Comparison of ENCODE assay signal across 1 cellular context in the genomic region with DNA sequence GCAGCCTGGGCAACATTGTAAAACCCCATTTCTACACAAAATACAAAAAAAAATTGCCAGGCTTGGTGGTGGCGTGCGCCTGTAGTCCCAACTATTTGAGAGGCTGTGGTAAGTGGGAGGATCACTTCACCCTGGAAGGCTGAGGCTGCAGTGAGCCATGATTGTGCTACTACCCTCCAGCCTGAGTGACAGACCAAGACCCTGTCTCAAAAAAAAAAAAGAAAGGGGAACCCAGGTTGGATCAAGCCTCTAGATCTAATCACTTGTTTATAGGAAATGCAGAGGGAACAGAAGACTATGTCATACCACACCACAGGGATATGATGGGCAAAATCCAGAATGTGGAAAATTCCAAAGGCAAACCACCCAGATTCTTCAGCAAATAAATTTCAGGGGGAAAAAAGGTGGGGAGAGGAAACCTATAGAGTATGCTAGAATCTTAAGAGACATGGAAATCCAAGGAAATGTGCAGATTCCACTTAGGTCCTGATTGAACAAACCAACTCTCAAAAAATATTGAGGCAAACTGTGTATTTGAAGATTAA.
TF ChIP-seq lines count a peak whose summit lies in the region.

No MANE protein-coding gene starts in this region.

TF ChIP-seq in HCT116, 20 proteins besides CTCF, POLR2A, EP300 and RAD21:
- TF ChIP-seq, protein P1, sequence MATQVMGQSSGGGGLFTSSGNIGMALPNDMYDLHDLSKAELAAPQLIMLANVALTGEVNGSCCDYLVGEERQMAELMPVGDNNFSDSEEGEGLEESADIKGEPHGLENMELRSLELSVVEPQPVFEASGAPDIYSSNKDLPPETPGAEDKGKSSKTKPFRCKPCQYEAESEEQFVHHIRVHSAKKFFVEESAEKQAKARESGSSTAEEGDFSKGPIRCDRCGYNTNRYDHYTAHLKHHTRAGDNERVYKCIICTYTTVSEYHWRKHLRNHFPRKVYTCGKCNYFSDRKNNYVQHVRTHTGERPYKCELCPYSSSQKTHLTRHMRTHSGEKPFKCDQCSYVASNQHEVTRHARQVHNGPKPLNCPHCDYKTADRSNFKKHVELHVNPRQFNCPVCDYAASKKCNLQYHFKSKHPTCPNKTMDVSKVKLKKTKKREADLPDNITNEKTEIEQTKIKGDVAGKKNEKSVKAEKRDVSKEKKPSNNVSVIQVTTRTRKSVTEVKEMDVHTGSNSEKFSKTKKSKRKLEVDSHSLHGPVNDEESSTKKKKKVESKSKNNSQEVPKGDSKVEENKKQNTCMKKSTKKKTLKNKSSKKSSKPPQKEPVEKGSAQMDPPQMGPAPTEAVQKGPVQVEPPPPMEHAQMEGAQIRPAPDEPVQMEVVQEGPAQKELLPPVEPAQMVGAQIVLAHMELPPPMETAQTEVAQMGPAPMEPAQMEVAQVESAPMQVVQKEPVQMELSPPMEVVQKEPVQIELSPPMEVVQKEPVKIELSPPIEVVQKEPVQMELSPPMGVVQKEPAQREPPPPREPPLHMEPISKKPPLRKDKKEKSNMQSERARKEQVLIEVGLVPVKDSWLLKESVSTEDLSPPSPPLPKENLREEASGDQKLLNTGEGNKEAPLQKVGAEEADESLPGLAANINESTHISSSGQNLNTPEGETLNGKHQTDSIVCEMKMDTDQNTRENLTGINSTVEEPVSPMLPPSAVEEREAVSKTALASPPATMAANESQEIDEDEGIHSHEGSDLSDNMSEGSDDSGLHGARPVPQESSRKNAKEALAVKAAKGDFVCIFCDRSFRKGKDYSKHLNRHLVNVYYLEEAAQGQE (IDR thresholded peaks at IDR 0.05; ENCODE audit: low read depth) = no peak
- no peak for TF ChIP-seq ELF1 (IDR thresholded peaks at IDR 0.05; ENCODE audit: borderline replicate concordance, low read depth)
- TF ChIP-seq SRF (IDR thresholded peaks at IDR 0.05; ENCODE audit: low read depth) = no peak
- no peak for TF ChIP-seq POLR2AphosphoS5 (IDR thresholded peaks at IDR 0.05; ENCODE audit: low read depth, low read length)
- no peak for TF ChIP-seq FOSL1 (IDR thresholded peaks at IDR 0.05; ENCODE audit: low read depth)
- TF ChIP-seq JUND (IDR thresholded peaks at IDR 0.05) = no peak
- no peak for TF ChIP-seq ZFX (IDR thresholded peaks at IDR 0.05)
- TF ChIP-seq, protein P2, sequence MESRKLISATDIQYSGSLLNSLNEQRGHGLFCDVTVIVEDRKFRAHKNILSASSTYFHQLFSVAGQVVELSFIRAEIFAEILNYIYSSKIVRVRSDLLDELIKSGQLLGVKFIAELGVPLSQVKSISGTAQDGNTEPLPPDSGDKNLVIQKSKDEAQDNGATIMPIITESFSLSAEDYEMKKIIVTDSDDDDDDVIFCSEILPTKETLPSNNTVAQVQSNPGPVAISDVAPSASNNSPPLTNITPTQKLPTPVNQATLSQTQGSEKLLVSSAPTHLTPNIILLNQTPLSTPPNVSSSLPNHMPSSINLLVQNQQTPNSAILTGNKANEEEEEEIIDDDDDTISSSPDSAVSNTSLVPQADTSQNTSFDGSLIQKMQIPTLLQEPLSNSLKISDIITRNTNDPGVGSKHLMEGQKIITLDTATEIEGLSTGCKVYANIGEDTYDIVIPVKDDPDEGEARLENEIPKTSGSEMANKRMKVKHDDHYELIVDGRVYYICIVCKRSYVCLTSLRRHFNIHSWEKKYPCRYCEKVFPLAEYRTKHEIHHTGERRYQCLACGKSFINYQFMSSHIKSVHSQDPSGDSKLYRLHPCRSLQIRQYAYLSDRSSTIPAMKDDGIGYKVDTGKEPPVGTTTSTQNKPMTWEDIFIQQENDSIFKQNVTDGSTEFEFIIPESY (IDR thresholded peaks at IDR 0.05; ENCODE audit: extremely low read depth, insufficient replicate concordance, low read length) = no peak
- TF ChIP-seq, protein P3, sequence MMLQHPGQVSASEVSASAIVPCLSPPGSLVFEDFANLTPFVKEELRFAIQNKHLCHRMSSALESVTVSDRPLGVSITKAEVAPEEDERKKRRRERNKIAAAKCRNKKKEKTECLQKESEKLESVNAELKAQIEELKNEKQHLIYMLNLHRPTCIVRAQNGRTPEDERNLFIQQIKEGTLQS (IDR thresholded peaks at IDR 0.05) = no peak
- no peak for TF ChIP-seq EGR1 (IDR thresholded peaks at IDR 0.05; ENCODE audit: low read depth)
- TF ChIP-seq EZH2phosphoT487 (IDR thresholded peaks at IDR 0.05; ENCODE audit: borderline replicate concordance) = no peak
